Comparison of ENCODE assay signal across 23 cellular contexts in genomic region chr11:68125164-68125563, GRCh38. TPM values are rescaled to one million over a fixed set of nuclear protein-coding genes. Genes with fewer than 3 reads are reported as not detected.
DNase-seq lines count a peak whose midpoint lies in the region; ATAC-seq and TF ChIP-seq lines count a peak whose summit lies in the region.
"Had no signal": no experiment of that assay in that cellular context is flagged by ENCODE, and none has a peak within 500 bp of the region (broad histone marks: within the 10 kb centered on the region; RNA-seq: fewer than 3 reads in every experiment).

No MANE protein-coding gene starts in this region.

- no peak for DNase-seq in left ventricle myocardium inferior
- no peak for DNase-seq in Right ventricle myocardium superior
- DNase-seq in Karpas-422: no peak
- no peak for DNase-seq in mesendoderm
- no peak for DNase-seq in type B pancreatic cell (ENCODE audit: extremely low spot score, unreplicated experiment)
- no peak for DNase-seq in NK-92 (lab: John Stamatoyannopoulos, UW; ENCODE audit: unreplicated experiment)
- DNase-seq in iPS-NIHi11 (ENCODE audit: low spot score): no peak
- DNase-seq: AML-193, DMS53, GDM1, HCEC 1CT, KG1, NCI-H1105, NCI-H146, NCI-H2081, NCI-H2171, NCI-H345, NCI-H524 treated with DMSO at 0.1 percent for 48 hours, OCI-M1, SHP77 had no signal

- H3K4me3 Mint-ChIP-seq in type B pancreatic cell: peak overlapping the region; percentile 39
- H3K4me3 Mint-ChIP-seq: CD8-positive, alpha-beta memory T cell had no signal

- H2AFZ ChIP-seq in Karpas-422 (ENCODE audit: low read length): no peak overlapping the region

- H2AK5ac ChIP-seq in mesendoderm (ENCODE audit: low read length): no peak overlapping the region

- no peak overlapping the region for H4K8ac ChIP-seq in mesendoderm (ENCODE audit: low read depth, low read length)

- H3K4ac ChIP-seq in mesendoderm (ENCODE audit: low read depth, low read length): no peak overlapping the region

- H3K9me3 Mint-ChIP-seq in type B pancreatic cell: peaks cover 6% of the 10 kb centered on the region
- H3K9me3 Mint-ChIP-seq: CD8-positive, alpha-beta memory T cell had no signal

- no peak overlapping the region for H2BK5ac ChIP-seq in mesendoderm (ENCODE audit: low read length)

- H3K27ac ChIP-seq in left ventricle myocardium inferior (replicated peaks): peak overlapping the region; percentile 15
- peak overlapping the region; percentile 85 for H3K27ac ChIP-seq in Karpas-422 (ENCODE audit: low read length)
- no peak overlapping the region for H3K27ac ChIP-seq in mesendoderm (ENCODE audit: low read depth, low read length)
- H3K27ac ChIP-seq: C4-2B had no signal

- H2BK15ac ChIP-seq in mesendoderm (replicated peaks; ENCODE audit: low read depth): no peak overlapping the region

- no peaks in the 10 kb centered on the region for H3K79me1 ChIP-seq in mesendoderm (ENCODE audit: low read length)

- H3K4me3 ChIP-seq in left ventricle myocardium inferior (no peak overlapping the region), Karpas-422 (ENCODE audit: low read length) (no peak overlapping the region), mesendoderm (ENCODE audit: low read length) (no peak overlapping the region)

- no peak overlapping the region for H4K5ac ChIP-seq in mesendoderm (ENCODE audit: low read length)

- no peak for ATAC-seq in Right ventricle myocardium superior (ENCODE audit: poor library complexity)
- ATAC-seq in HG03139 (IDR thresholded peaks at IDR 0.05; ENCODE audit: unreplicated experiment): no peak

- H3K4me1 Mint-ChIP-seq in type B pancreatic cell (ENCODE audit: unreplicated experiment): peaks cover 29% of the 10 kb centered on the region

- TF ChIP-seq CTCF in left ventricle myocardium inferior (IDR thresholded peaks at IDR 0.05; ENCODE audit: borderline replicate concordance) (no peak), type B pancreatic cell (conservative IDR thresholded peaks at IDR 0.05) (no peak)

- H3K79me2 ChIP-seq in Karpas-422 (ENCODE audit: low read length) (peaks cover 3% of the 10 kb centered on the region), mesendoderm (ENCODE audit: control insufficient read depth, insufficient read depth, low read length) (peaks cover 3% of the 10 kb centered on the region)

- H3K9me2 ChIP-seq in Karpas-422 (replicated peaks; ENCODE audit: insufficient read depth, low read length): no peaks in the 10 kb centered on the region

- no peaks in the 10 kb centered on the region for H3K36me3 ChIP-seq in left ventricle myocardium inferior
- no peaks in the 10 kb centered on the region for H3K36me3 ChIP-seq in Karpas-422 (ENCODE audit: insufficient read depth, low read length)
- H3K36me3 ChIP-seq in mesendoderm (ENCODE audit: control insufficient read depth, insufficient read depth, low read length): no peaks in the 10 kb centered on the region

- H2BK120ac ChIP-seq in mesendoderm (ENCODE audit: low read depth, low read length): no peak overlapping the region

- WGBS in mesendoderm (ENCODE audit: extremely low coverage, insufficient coverage, low lambda C conversion rate): no CpG with 5 or more reads among the region's 4 CpGs

- H3K4me1 ChIP-seq in left ventricle myocardium inferior (peaks cover 35% of the 10 kb centered on the region), Karpas-422 (ENCODE audit: low read length) (peaks cover 54% of the 10 kb centered on the region), mesendoderm (ENCODE audit: control insufficient read depth, low read depth, low read length) (peaks cover 12% of the 10 kb centered on the region)

- no peak overlapping the region for H3K23ac ChIP-seq in mesendoderm (ENCODE audit: low read length)

- H3K18ac ChIP-seq in mesendoderm (ENCODE audit: low read length): peak overlapping the region; percentile 43

- H3K36me3 Mint-ChIP-seq in type B pancreatic cell: no peaks in the 10 kb centered on the region
- H3K36me3 Mint-ChIP-seq: CD8-positive, alpha-beta memory T cell had no signal

- H3K9me3 ChIP-seq in left ventricle myocardium inferior (replicated peaks) (no peaks in the 10 kb centered on the region), Karpas-422 (ENCODE audit: low read length) (no peaks in the 10 kb centered on the region)

- H3K27me3 ChIP-seq in left ventricle myocardium inferior (ENCODE audit: low read depth) (no peaks in the 10 kb centered on the region), Karpas-422 (ENCODE audit: low read length) (no peaks in the 10 kb centered on the region), mesendoderm (ENCODE audit: insufficient read depth, low read length, poor library complexity) (no peaks in the 10 kb centered on the region)

- H3K27ac Mint-ChIP-seq in type B pancreatic cell: peak overlapping the region; percentile 76
- H3K27ac Mint-ChIP-seq: CD8-positive, alpha-beta memory T cell had no signal

- H3K56ac ChIP-seq in mesendoderm (ENCODE audit: low read length): peak overlapping the region; percentile 30

- H3K9ac ChIP-seq in Karpas-422 (ENCODE audit: low read length): peak overlapping the region; percentile 22; the same call in 1 of the 2 replicates
- H3K9ac ChIP-seq in mesendoderm (ENCODE audit: low read length): no peak overlapping the region

- H3K4me2 ChIP-seq in Karpas-422 (ENCODE audit: low read depth, low read length, poor library complexity, severe bottlenecking): peak overlapping the region; percentile 8
- no peak overlapping the region for H3K4me2 ChIP-seq in mesendoderm (ENCODE audit: low read length)

- intact Hi-C loops in left ventricle myocardium inferior (cut with micrococcal nuclease): no loop called here
- intact Hi-C loops in Right ventricle myocardium superior (cut with DNase I): loop anchor here (10.0 kb wide), 1 partner anchor 90 kb away; the partner anchor contains the start of genes NDUFS8 and TCIRG1

- peaks cover 2% of the 10 kb centered on the region; the same call in 1 of the 2 replicates for H4K20me1 ChIP-seq in Karpas-422 (ENCODE audit: insufficient read depth, low read depth, low read length)

- H3K27me3 Mint-ChIP-seq in type B pancreatic cell: no peaks in the 10 kb centered on the region

RNA-seq across cellular contexts. Expression of gene CHKA, which starts 4.0 kb away (rescaled TPM):
- total RNA-seq in left ventricle myocardium inferior: 8.7 TPM
- total RNA-seq in Right ventricle myocardium superior: 8.4 TPM
- 35.8 and 51.3 TPM in 2 replicates for total RNA-seq in Karpas-422 (2014; rRNA removed; shearing (Covaris generic); ENCODE audit: low replicate concordance)
- polyA plus RNA-seq in mesendoderm (2013, experiment 1 of 2): 30.5 TPM
- polyA plus RNA-seq in mesendoderm (2013, experiment 2 of 2): 30.1 TPM
- 32.2 and 46.7 TPM in 2 replicates for total RNA-seq in type B pancreatic cell (ENCODE audit: low replicate concordance)
